Comparison of ENCODE assay signal across 8 cellular contexts in the genomic region with DNA sequence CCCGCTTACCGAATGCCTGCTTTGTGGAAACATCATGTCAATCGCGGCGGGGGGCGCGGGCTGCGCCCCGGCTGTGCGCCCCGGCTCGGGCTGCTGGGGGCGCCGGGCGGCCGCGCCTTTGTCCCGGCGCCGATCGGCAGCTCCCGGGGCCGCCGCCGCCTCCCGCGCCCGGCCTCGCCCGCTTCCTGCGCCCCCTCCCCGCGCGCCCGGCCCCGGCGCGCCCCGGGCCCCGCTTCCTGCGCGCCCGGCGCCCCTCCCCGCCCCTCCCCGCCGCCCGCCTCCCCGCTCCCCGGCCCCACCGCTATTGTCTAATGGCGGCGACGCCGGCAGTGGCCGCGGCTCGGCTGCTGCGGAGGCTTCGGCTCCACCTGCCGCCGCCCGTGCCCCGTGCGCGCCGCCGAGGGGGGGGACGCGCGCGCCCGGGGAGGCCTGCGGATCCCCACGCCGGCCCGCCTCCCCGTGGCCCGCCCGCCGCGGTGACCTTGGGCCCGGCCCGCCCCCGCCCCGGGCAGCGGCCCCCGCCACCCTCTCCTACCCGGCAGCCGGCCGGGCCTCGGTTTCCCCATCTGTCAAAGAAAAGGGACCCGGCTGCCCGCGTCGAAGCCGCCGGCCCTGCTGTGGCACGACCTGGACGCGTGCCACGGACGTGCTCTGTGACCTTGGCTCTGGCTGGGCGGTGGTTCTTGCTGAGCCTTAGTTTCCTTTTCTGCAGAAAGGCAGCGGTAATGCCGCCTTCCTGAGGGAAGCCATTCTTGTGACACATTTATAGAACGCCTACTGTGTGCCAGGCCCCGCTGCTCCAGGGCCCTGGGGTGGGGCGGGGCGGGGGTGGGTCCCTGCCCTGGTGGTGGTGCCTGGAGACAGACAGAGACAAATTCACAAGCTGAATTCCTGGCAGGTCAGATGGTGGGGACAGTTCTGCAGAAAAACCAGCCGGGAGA.
DNase-seq lines count a peak whose midpoint lies in the region; ATAC-seq and TF ChIP-seq lines count a peak whose summit lies in the region.

TLE5 (minus strand) TSS at position 331 of the 941 bp plus-strand sequence; CDS start at position 36, 295 bp downstream.

- peaks cover 32% of the 10 kb centered on the region for H3K4me1 Mint-ChIP-seq in stimulated activated effector memory CD8-positive, alpha-beta T cell treated with anti-CD3 and anti-CD28 coated beads, Interleukin-12 subunit alpha, Interleukin-12 subunit beta, amount 100 ng/mL, for 72 hours

- H3K9me3 Mint-ChIP-seq in stimulated activated effector memory CD8-positive, alpha-beta T cell treated with anti-CD3 and anti-CD28 coated beads, Interleukin-12 subunit alpha, Interleukin-12 subunit beta, amount 100 ng/mL, for 72 hours, result no peaks in the 10 kb centered on the region

- H3K36me3 Mint-ChIP-seq in stimulated activated effector memory CD8-positive, alpha-beta T cell treated with anti-CD3 and anti-CD28 coated beads, Interleukin-12 subunit alpha, Interleukin-12 subunit beta, amount 100 ng/mL, for 72 hours, result peaks cover 44% of the 10 kb centered on the region

- peak within 1 kb of the TSS; percentile 96 for H3K27ac Mint-ChIP-seq in stimulated activated effector memory CD8-positive, alpha-beta T cell treated with anti-CD3 and anti-CD28 coated beads, Interleukin-12 subunit alpha, Interleukin-12 subunit beta, amount 100 ng/mL, for 72 hours

- DNase-seq in GM19238 (ENCODE audit: insufficient read length, low spot score) (peak; percentile 83), NCI-H446 treated with DMSO at 0.1 percent for 48 hours (lab: John Stamatoyannopoulos, UW) (peak; percentile 33), activated T-cell treated with anti-CD3 and anti-CD28 coated beads for 1 hour (ENCODE audit: low read depth) (peak; percentile 65), epithelial cell of prostate (ENCODE audit: low read depth, low spot score) (no peak)
- DNase-seq in stimulated activated effector memory CD8-positive, alpha-beta T cell treated with anti-CD3 and anti-CD28 coated beads, Interleukin-12 subunit alpha, Interleukin-12 subunit beta, amount 100 ng/mL, for 72 hours (ENCODE audit: low spot score in 2 of 2), result peak; percentile 65 to 78

- H3K27ac ChIP-seq in 22Rv1, result peak within 1 kb of the TSS; percentile 79
- peak within 1 kb of the TSS; percentile 82 for H3K27ac ChIP-seq in epithelial cell of prostate
- H3K27ac ChIP-seq in muscle layer of colon (ENCODE audit: low read depth, low read length), result peak within 1 kb of the TSS; percentile 100

- peak within 1 kb of the TSS; percentile 84 for H3K4me3 Mint-ChIP-seq in stimulated activated effector memory CD8-positive, alpha-beta T cell treated with anti-CD3 and anti-CD28 coated beads, Interleukin-12 subunit alpha, Interleukin-12 subunit beta, amount 100 ng/mL, for 72 hours

- ATAC-seq in stimulated activated effector memory CD8-positive, alpha-beta T cell treated with anti-CD3 and anti-CD28 coated beads, Interleukin-12 subunit alpha, Interleukin-12 subunit beta, amount 100 ng/mL, for 72 hours, result peak; percentile 80
- no peak for ATAC-seq in GM19452 (IDR thresholded peaks at IDR 0.05; ENCODE audit: unreplicated experiment)

- no peaks in the 10 kb centered on the region for H3K9me3 ChIP-seq in muscle layer of colon (ENCODE audit: low read length)

- H3K4me1 ChIP-seq in muscle layer of colon (ENCODE audit: insufficient read depth, low read length), result peaks cover 36% of the 10 kb centered on the region

- H3K27me3 ChIP-seq in muscle layer of colon (ENCODE audit: control insufficient read depth in 1 of 2, insufficient read depth in 2 of 2, low read length in 2 of 2), result no peaks in the 10 kb centered on the region

- H3K9ac ChIP-seq in muscle layer of colon (ENCODE audit: low read length), result no peak within 1 kb of the TSS

- H3K36me3 ChIP-seq in muscle layer of colon (ENCODE audit: insufficient read depth, low read length), result peaks cover 30% of the 10 kb centered on the region

- TF ChIP-seq CTCF in 22Rv1 (IDR thresholded peaks at IDR 0.05), result no peak

- H3K4me3 ChIP-seq in muscle layer of colon (ENCODE audit: low read depth in 1 of 2, low read length in 2 of 2), result peak within 1 kb of the TSS; percentile 79 to 92
